26 cellular contexts compared by ENCODE assay signal in the genomic region with DNA sequence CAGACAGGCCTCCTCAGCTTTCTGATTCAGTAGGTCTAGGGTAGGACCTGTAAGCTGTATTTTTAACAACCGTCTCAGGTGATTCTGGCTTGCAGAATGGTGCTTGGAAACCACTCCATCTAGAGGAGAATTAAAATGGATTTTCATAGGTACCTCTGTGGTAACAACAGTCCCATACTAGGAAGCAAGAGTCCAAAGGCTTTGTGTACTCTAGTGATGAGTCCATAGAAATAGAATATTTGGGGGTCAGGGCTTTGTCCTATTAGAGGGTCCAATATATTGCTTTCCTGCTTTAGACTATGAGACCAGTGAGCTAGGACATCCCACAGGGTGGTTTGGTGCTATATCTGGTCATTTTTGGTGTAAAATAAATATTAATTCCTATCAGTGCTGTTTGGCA.
"Had no signal": no experiment of that assay in that cellular context is flagged by ENCODE, and none has a peak within 500 bp of the region (broad histone marks: within the 10 kb centered on the region; RNA-seq: fewer than 3 reads in every experiment).

No MANE protein-coding gene starts in this region.

- ATAC-seq: naive thymus-derived CD4-positive, alpha-beta T cell; natural killer cell; psoas muscle; right cardiac atrium; sciatic nerve; stimulated activated effector memory CD8-positive, alpha-beta T cell treated with anti-CD3 and anti-CD28 coated beads, Interleukin-12 subunit alpha, Interleukin-12 subunit beta, amount 100 ng/mL, for 72 hours; stimulated activated naive B cell treated with anti-CD40 and anti-IgM and Interleukin-4, amounts not matched to agents 10 μg/mL and 1 μg/mL and 100 μg/mL, for 72 hours; upper lobe of right lung had no signal

- H3K27ac ChIP-seq: neural progenitor cell, ovary, parathyroid adenoma, psoas muscle, skin epidermis, spleen, suprapubic skin, testis, tibial artery, transverse colon, upper lobe of right lung, uterus had no signal

- H3K4me3 ChIP-seq: neural progenitor cell, ovary, psoas muscle, skin epidermis, smooth muscle cell, spleen, suprapubic skin, testis, tibial artery, transverse colon, upper lobe of right lung, uterus had no signal

- H3K9me3 ChIP-seq: ovary, psoas muscle, spleen, suprapubic skin, testis, tibial artery, transverse colon, upper lobe of right lung, uterus had no signal

- H3K4me1 ChIP-seq: parathyroid adenoma, upper lobe of right lung, uterus had no signal

- H3K27me3 ChIP-seq: neural progenitor cell, ovary, spleen, suprapubic skin, testis, tibial artery, transverse colon, upper lobe of right lung, uterus had no signal

- DNase-seq: naive thymus-derived CD4-positive, alpha-beta T cell; natural killer cell; occipital lobe; ovary; posterior cingulate gyrus; psoas muscle; right cardiac atrium; spleen; stimulated activated CD4-positive, alpha-beta T cell treated with anti-CD3 and anti-CD28 coated beads, Interleukin-12 subunit alpha, Interleukin-12 subunit beta, amount 100 ng/mL, for 4 hours; stimulated activated CD4-positive, alpha-beta T cell treated with anti-CD3 and anti-CD28 coated beads, Interleukin-1b, Interleukin-23, amount 100 ng/mL, for 48 hours; stimulated activated CD4-positive, alpha-beta T cell treated with anti-CD3 and anti-CD28 coated beads, Interleukin-4, amount 100 ng/mL, for 24 hours; stimulated activated naive B cell treated with anti-CD40 and anti-IgM and Interleukin-4, amounts not matched to agents 10 μg/mL and 1 μg/mL and 100 μg/mL, for 72 hours; stimulated activated naive CD4-positive, alpha-beta T cell treated with Interleukin-2 at 50 U/mL for 16 hours; substantia nigra; testis; tibial artery; transverse colon; upper lobe of right lung; uterus had no signal

- H3K36me3 ChIP-seq: neural progenitor cell, ovary, spleen, suprapubic skin, tibial artery, transverse colon, upper lobe of right lung, uterus had no signal

- H3K9ac ChIP-seq: neural progenitor cell, parathyroid adenoma had no signal
